9 cellular contexts compared by ENCODE assay signal in the genomic region with DNA sequence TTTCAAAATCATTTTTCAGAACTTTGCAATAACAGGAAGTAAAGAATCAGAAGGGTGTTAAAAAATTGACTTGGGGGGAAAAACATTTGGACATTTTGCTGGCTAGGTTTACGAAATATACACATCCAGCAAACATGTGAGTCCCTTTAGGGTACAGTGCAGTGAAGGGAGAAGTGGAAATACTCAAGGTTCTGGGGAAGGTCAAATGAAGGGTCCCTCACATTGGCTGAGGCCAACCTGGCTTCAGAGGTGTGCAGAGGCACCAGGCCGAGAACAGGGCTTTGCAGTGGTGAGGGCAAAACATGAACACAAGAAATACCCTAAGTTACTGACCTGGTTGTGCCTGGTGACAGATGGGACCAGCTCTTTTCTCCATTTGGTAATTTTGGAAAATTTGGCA. TPM values are rescaled to one million over a fixed set of nuclear protein-coding genes. Genes with fewer than 3 reads are reported as not detected.
DNase-seq lines count a peak whose midpoint lies in the region; ATAC-seq and TF ChIP-seq lines count a peak whose summit lies in the region.
"Had no signal": no experiment of that assay in that cellular context is flagged by ENCODE, and none has a peak within 500 bp of the region (broad histone marks: within the 10 kb centered on the region; RNA-seq: fewer than 3 reads in every experiment).

No MANE protein-coding gene starts in this region.

- H3K27ac ChIP-seq in BLaER1 treated with 17β-estradiol and CSF1 and Interleukin-3, amounts not matched to agents 10 nM and 100 nM: peak overlapping the region in 10 of 11 experiments; percentile 94 to 100 (median 99); a peak in 21 of 22 replicates
- H3K27ac ChIP-seq in IMR-90 (ENCODE audit: insufficient read depth, low read length) (peak overlapping the region; percentile 17; the same call in 1 of the 2 replicates), ascending aorta (peak overlapping the region in 1 of 2 donors; percentile 0)

- peak overlapping the region; percentile 10; the same call in 1 of the 2 replicates for H3K56ac ChIP-seq in IMR-90 (ENCODE audit: extremely low read depth, insufficient read depth, low read length)

- DNase-seq in IMR-90: no peak
- DNase-seq in activated T-helper 2 cell treated with anti-CD3 and anti-CD28 coated beads, Interferon-gamma antibody, Interleukin-2, Interleukin-4, amounts not matched to agents 10 μg/mL and 5 μg/mL and 100 μg/mL, durations not matched to agents 14 hours and 24 hours and 36 hours (ENCODE audit: low spot score): no peak
- no peak for DNase-seq in naive thymus-derived CD8-positive, alpha-beta T cell
- DNase-seq in AG08396 (ENCODE audit: low spot score): no peak
- no peak for DNase-seq in NCI-H2171 treated with DMSO at 0.1 percent for 48 hours (lab: John Stamatoyannopoulos, UW)
- no peak for DNase-seq in NCI-H82 treated with DMSO at 0.1 percent for 48 hours (lab: John Stamatoyannopoulos, UW; ENCODE audit: unreplicated experiment)
- DNase-seq in ascending aorta (ENCODE audit: low spot score in 2 of 2): no peak

- H3K4me1 Mint-ChIP-seq in activated T-helper 2 cell treated with anti-CD3 and anti-CD28 coated beads, Interferon-gamma antibody, Interleukin-2, Interleukin-4, amounts not matched to agents 10 μg/mL and 5 μg/mL and 100 μg/mL, durations not matched to agents 14 hours and 24 hours and 36 hours (ENCODE audit: low read depth): peaks cover 37% of the 10 kb centered on the region
- peaks cover 27 to 42% (median 34%) of the 10 kb centered on the region in 4 donors for H3K4me1 Mint-ChIP-seq in naive thymus-derived CD8-positive, alpha-beta T cell

- H3K36me3 ChIP-seq in BLaER1 treated with 17β-estradiol and CSF1 and Interleukin-3, amounts not matched to agents 10 nM and 100 nM: peaks cover 10 to 52% (median 34%) of the 10 kb centered on the region in 11 experiments
- H3K36me3 ChIP-seq in IMR-90 (ENCODE audit: control insufficient read depth, insufficient read depth, low read length) (peaks cover 16% of the 10 kb centered on the region), ascending aorta (peaks cover 4 to 10% of the 10 kb centered on the region in 2 donors)

- no peak overlapping the region for H2BK15ac ChIP-seq in IMR-90 (ENCODE audit: low read depth, low read length)

- no peaks in the 10 kb centered on the region; the same call in 1 of the 2 replicates for H3K9me1 ChIP-seq in IMR-90 (ENCODE audit: insufficient read depth, low read length)

- H3K23ac ChIP-seq in IMR-90 (ENCODE audit: low read depth, low read length): peak overlapping the region; percentile 80

- CTCF ChIA-PET in IMR-90 (lab: Yijun Ruan, JAX): no interaction called here

- POLR2A ChIA-PET in IMR-90 (lab: Charles Lee; ENCODE audit: unreplicated experiment): interaction anchor here (1.2 kb wide), 1 partner anchor 40 kb away, joined by 3 read pairs; no protein-coding TSS in a partner anchor
- POLR2A ChIA-PET in naive thymus-derived CD8-positive, alpha-beta T cell (lab: Charles Lee): interaction anchor here (0.7 to 2.7 kb wide), 8 partner anchors 12 to 650 kb away, joined by 3 to 12 read pairs (median 4); partner anchors contain the start of genes CDC16 and CHAMP1

- no peaks in the 10 kb centered on the region for H3K9me3 Mint-ChIP-seq in activated T-helper 2 cell treated with anti-CD3 and anti-CD28 coated beads, Interferon-gamma antibody, Interleukin-2, Interleukin-4, amounts not matched to agents 10 μg/mL and 5 μg/mL and 100 μg/mL, durations not matched to agents 14 hours and 24 hours and 36 hours
- no peaks in the 10 kb centered on the region for H3K9me3 Mint-ChIP-seq in naive thymus-derived CD8-positive, alpha-beta T cell

- no peaks in the 10 kb centered on the region for H3K27me3 ChIP-seq in BLaER1 treated with 17β-estradiol and CSF1 and Interleukin-3, amounts not matched to agents 10 nM and 100 nM
- H3K27me3 ChIP-seq in IMR-90 (ENCODE audit: control insufficient read depth, insufficient read depth, low read length) (no peaks in the 10 kb centered on the region), ascending aorta (no peaks in the 10 kb centered on the region)
- H3K27me3 ChIP-seq: heart right ventricle had no signal

- no peak overlapping the region for H2AFZ ChIP-seq in IMR-90 (replicated peaks; ENCODE audit: low read length, poor library complexity)

- no peak overlapping the region for H3K18ac ChIP-seq in IMR-90 (ENCODE audit: low read depth, low read length)

- peaks cover 47% of the 10 kb centered on the region for H3K36me3 Mint-ChIP-seq in activated T-helper 2 cell treated with anti-CD3 and anti-CD28 coated beads, Interferon-gamma antibody, Interleukin-2, Interleukin-4, amounts not matched to agents 10 μg/mL and 5 μg/mL and 100 μg/mL, durations not matched to agents 14 hours and 24 hours and 36 hours (ENCODE audit: low read depth)
- peaks cover 0 to 35% (median 2%) of the 10 kb centered on the region in 3 donors for H3K36me3 Mint-ChIP-seq in naive thymus-derived CD8-positive, alpha-beta T cell

- H4K91ac ChIP-seq in IMR-90 (ENCODE audit: insufficient read depth, low read depth, low read length): no peak overlapping the region

- H3K4me3 ChIP-seq in BLaER1 treated with 17β-estradiol and CSF1 and Interleukin-3, amounts not matched to agents 10 nM and 100 nM: peak overlapping the region in 2 of 10 experiments; percentile 79 to 81; a peak in 3 of 20 replicates
- H3K4me3 ChIP-seq in IMR-90 (ENCODE audit: insufficient read depth, low read depth, low read length) (no peak overlapping the region), ascending aorta (no peak overlapping the region)

- H2AK5ac ChIP-seq in IMR-90 (ENCODE audit: low read depth, low read length): peak overlapping the region; percentile 33; the same call in 1 of the 2 replicates

- BruUV-seq in IMR-90 (replicated peaks; lab: Mats Ljungman, UMichigan): no TSS peak

- H4K20me1 ChIP-seq in BLaER1 treated with 17β-estradiol and CSF1 and Interleukin-3, amounts not matched to agents 10 nM and 100 nM: peaks cover 0 to 17% (median 5%) of the 10 kb centered on the region in 11 experiments; a peak in 9 of 22 replicates
- H4K20me1 ChIP-seq in IMR-90 (ENCODE audit: insufficient read depth, low read length): peaks cover 3% of the 10 kb centered on the region; the same call in 1 of the 2 replicates

- H2AK9ac ChIP-seq in IMR-90 (replicated peaks; ENCODE audit: low read depth, low read length, poor library complexity): peak overlapping the region; percentile 76

- peak overlapping the region; percentile 53; the same call in 1 of the 2 replicates for H4K5ac ChIP-seq in IMR-90 (ENCODE audit: low read depth, low read length)

- TF ChIP-seq POLR2A in IMR-90 (IDR thresholded peaks at IDR 0.05; ENCODE audit: low read depth, low read length): no peak

- peak overlapping the region; percentile 15 for H2BK5ac ChIP-seq in IMR-90 (ENCODE audit: low read depth, low read length, poor library complexity, severe bottlenecking)

- H3K4ac ChIP-seq in IMR-90 (ENCODE audit: low read depth, low read length): peak overlapping the region; percentile 35; the same call in 1 of the 2 replicates

- H2BK120ac ChIP-seq in IMR-90 (ENCODE audit: low read depth, low read length): no peak overlapping the region

- H3K9me3 ChIP-seq in BLaER1 treated with 17β-estradiol and CSF1 and Interleukin-3, amounts not matched to agents 10 nM and 100 nM (replicated peaks in 1 of 11): no peaks in the 10 kb centered on the region
- no peaks in the 10 kb centered on the region for H3K9me3 ChIP-seq in IMR-90 (ENCODE audit: control insufficient read depth, insufficient read depth, low read length)
- H3K9me3 ChIP-seq in ascending aorta: no peaks in the 10 kb centered on the region
- H3K9me3 ChIP-seq: heart right ventricle had no signal

- peak overlapping the region; percentile 23 to 100 (median 99); a peak in 18 of 22 replicates for H3K9ac ChIP-seq in BLaER1 treated with 17β-estradiol and CSF1 and Interleukin-3, amounts not matched to agents 10 nM and 100 nM
- H3K9ac ChIP-seq in IMR-90 (ENCODE audit: low read depth, low read length): no peak overlapping the region

- 100% methylated on average over 1 of the region's 2 CpGs; no CpG with 5 or more reads in 1 of the 2 experiments for WGBS in IMR-90 (ENCODE audit: extremely low coverage in 2 of 2, insufficient read length in 1 of 2), 2 experiments

- dilution Hi-C loops in IMR-90 (cut with HindIII; ENCODE audit: low sequenced_read_pairs, unreplicated experiment): no loop called here

- H3K4me3 Mint-ChIP-seq in activated T-helper 2 cell treated with anti-CD3 and anti-CD28 coated beads, Interferon-gamma antibody, Interleukin-2, Interleukin-4, amounts not matched to agents 10 μg/mL and 5 μg/mL and 100 μg/mL, durations not matched to agents 14 hours and 24 hours and 36 hours (ENCODE audit: low read depth): peak overlapping the region; percentile 74
- H3K4me3 Mint-ChIP-seq in naive thymus-derived CD8-positive, alpha-beta T cell: peak overlapping the region; percentile 87 to 96 (median 92)

- peaks cover 13 to 38% of the 10 kb centered on the region in 2 experiments for H3K79me1 ChIP-seq in IMR-90 (ENCODE audit: low read depth in 1 of 2, low read length in 2 of 2)

- ATAC-seq in IMR-90 (ENCODE audit: low read depth): no peak
- no peak for ATAC-seq in naive thymus-derived CD8-positive, alpha-beta T cell

- peak overlapping the region; percentile 76 for H3K14ac ChIP-seq in IMR-90 (replicated peaks; ENCODE audit: low read depth, low read length)

- no peaks in the 10 kb centered on the region for H3K27me3 Mint-ChIP-seq in activated T-helper 2 cell treated with anti-CD3 and anti-CD28 coated beads, Interferon-gamma antibody, Interleukin-2, Interleukin-4, amounts not matched to agents 10 μg/mL and 5 μg/mL and 100 μg/mL, durations not matched to agents 14 hours and 24 hours and 36 hours (ENCODE audit: low read depth)
- H3K27me3 Mint-ChIP-seq in naive thymus-derived CD8-positive, alpha-beta T cell: no peaks in the 10 kb centered on the region

- peak overlapping the region; percentile 92 for H3K27ac Mint-ChIP-seq in activated T-helper 2 cell treated with anti-CD3 and anti-CD28 coated beads, Interferon-gamma antibody, Interleukin-2, Interleukin-4, amounts not matched to agents 10 μg/mL and 5 μg/mL and 100 μg/mL, durations not matched to agents 14 hours and 24 hours and 36 hours
- peak overlapping the region; percentile 85 to 98 (median 96) for H3K27ac Mint-ChIP-seq in naive thymus-derived CD8-positive, alpha-beta T cell

- H2BK20ac ChIP-seq in IMR-90 (ENCODE audit: low read depth, low read length): no peak overlapping the region; the same call in 1 of the 2 replicates

- peaks cover 36 to 56% (median 46%) of the 10 kb centered on the region in 10 experiments for H3K4me1 ChIP-seq in BLaER1 treated with 17β-estradiol and CSF1 and Interleukin-3, amounts not matched to agents 10 nM and 100 nM
- peaks cover 4% of the 10 kb centered on the region for H3K4me1 ChIP-seq in IMR-90 (ENCODE audit: control insufficient read depth, insufficient read depth, low read length)
- H3K4me1 ChIP-seq in ascending aorta: peaks cover 0 to 16% of the 10 kb centered on the region in 2 donors

- intact Hi-C loops in IMR-90 (cut with micrococcal nuclease): no loop called here
- intact Hi-C loops in activated T-helper 2 cell treated with anti-CD3 and anti-CD28 coated beads, Interferon-gamma antibody, Interleukin-2, Interleukin-4, amounts not matched to agents 10 μg/mL and 5 μg/mL and 100 μg/mL, durations not matched to agents 14 hours and 24 hours and 36 hours (cut with micrococcal nuclease): loop anchor here (2.0 kb wide), 1 partner anchor 45 kb away; the partner anchor contains the start of gene CDC16
- intact Hi-C loops in ascending aorta (cut with DNase I): no loop called here

- no peak for TF ChIP-seq CTCF in IMR-90 (conservative IDR thresholded peaks at IDR 0.05; ENCODE audit: low read depth, low read length)
- no peak for TF ChIP-seq CTCF in ascending aorta (IDR thresholded peaks at IDR 0.05)

- peak overlapping the region in 1 of 2 experiments; percentile 71; a peak in 2 of 4 replicates for H4K8ac ChIP-seq in IMR-90 (ENCODE audit: low read depth in 2 of 2, low read length in 2 of 2)

- in situ Hi-C loops in IMR-90 (cut with MboI; ENCODE audit: low sequenced_read_pairs): no loop called here

- peak overlapping the region; percentile 77 to 96 (median 91) for H3K4me2 ChIP-seq in BLaER1 treated with 17β-estradiol and CSF1 and Interleukin-3, amounts not matched to agents 10 nM and 100 nM
- no peak overlapping the region for H3K4me2 ChIP-seq in IMR-90 (ENCODE audit: low read depth, low read length)

- no peak for TF ChIP-seq RAD21 in IMR-90 (IDR thresholded peaks at IDR 0.05; ENCODE audit: low read length)

RNA-seq across cellular contexts. Expression of gene UPF3A, which starts 1.6 kb away (rescaled TPM):
- 11.7 and 17.5 TPM in 2 replicates for total RNA-seq in IMR-90 (2012; rRNA removed)
- polyA plus RNA-seq in IMR-90 (2012; rRNA removed): 47.2 and 51.6 TPM in 2 replicates
- polyA plus RNA-seq in IMR-90 (2012; cell fraction: cytosol; rRNA removed): 16.1 and 25.1 TPM in 2 replicates
- 42.5 and 154 TPM in 2 replicates for polyA plus RNA-seq in IMR-90 (2012; cell fraction: nucleus; rRNA removed; ENCODE audit: low replicate concordance)
- total RNA-seq in activated T-helper 2 cell treated with anti-CD3 and anti-CD28 coated beads, Interferon-gamma antibody, Interleukin-2, Interleukin-4, amounts not matched to agents 10 μg/mL and 5 μg/mL and 100 μg/mL, durations not matched to agents 14 hours and 24 hours and 36 hours: 45.9 and 49.9 TPM in 2 replicates
- 100 to 1,000 TPM; 106 to 111 TPM for total RNA-seq in naive thymus-derived CD8-positive, alpha-beta T cell
- polyA plus RNA-seq in naive thymus-derived CD8-positive, alpha-beta T cell: 10 to 100 TPM; 17.7 to 35.4 (median 20.9) TPM
- 79.8 TPM for total RNA-seq in ascending aorta

RNA-seq across cellular contexts. Expression of gene CHAMP1, which starts 34.5 kb away (rescaled TPM):
- total RNA-seq in IMR-90 (2012; rRNA removed) (13.3 and 16.4 TPM in 2 replicates), ascending aorta (17.1 TPM)
- polyA plus RNA-seq in IMR-90 (2012; rRNA removed): 32.7 and 33.8 TPM in 2 replicates
- polyA plus RNA-seq in IMR-90 (2012; cell fraction: cytosol; rRNA removed): 25.1 and 35.4 TPM in 2 replicates
- polyA plus RNA-seq in IMR-90 (2012; cell fraction: nucleus; rRNA removed; ENCODE audit: low replicate concordance): 12.0 and 20.6 TPM in 2 replicates
- 41.7 and 45.6 TPM in 2 replicates for total RNA-seq in activated T-helper 2 cell treated with anti-CD3 and anti-CD28 coated beads, Interferon-gamma antibody, Interleukin-2, Interleukin-4, amounts not matched to agents 10 μg/mL and 5 μg/mL and 100 μg/mL, durations not matched to agents 14 hours and 24 hours and 36 hours
- total RNA-seq in naive thymus-derived CD8-positive, alpha-beta T cell: 10 to 100 TPM; 20.1 to 27.3 TPM
- 1 to 10 TPM; 4.4 to 7.5 (median 5.5) TPM for polyA plus RNA-seq in naive thymus-derived CD8-positive, alpha-beta T cell

RNA-seq across cellular contexts. Expression of gene CDC16, which starts 45.1 kb away (rescaled TPM):
- total RNA-seq in IMR-90 (2012; rRNA removed): 41.6 and 52.8 TPM in 2 replicates
- 56.2 and 66.6 TPM in 2 replicates for polyA plus RNA-seq in IMR-90 (2012; rRNA removed)
- polyA plus RNA-seq in IMR-90 (2012; cell fraction: cytosol; rRNA removed): 21.1 and 24.5 TPM in 2 replicates
- polyA plus RNA-seq in IMR-90 (2012; cell fraction: nucleus; rRNA removed; ENCODE audit: low replicate concordance): 32.5 and 200 TPM in 2 replicates
- 80.4 and 86.1 TPM in 2 replicates for total RNA-seq in activated T-helper 2 cell treated with anti-CD3 and anti-CD28 coated beads, Interferon-gamma antibody, Interleukin-2, Interleukin-4, amounts not matched to agents 10 μg/mL and 5 μg/mL and 100 μg/mL, durations not matched to agents 14 hours and 24 hours and 36 hours
- total RNA-seq in naive thymus-derived CD8-positive, alpha-beta T cell: 100 to 1,000 TPM; 134 to 143 TPM
- 10 to 100 TPM; 12.9 to 19.6 (median 15.4) TPM for polyA plus RNA-seq in naive thymus-derived CD8-positive, alpha-beta T cell
- total RNA-seq in ascending aorta: 41.1 TPM
